Comparison of ENCODE assay signal across 1 cellular context in the genomic region with DNA sequence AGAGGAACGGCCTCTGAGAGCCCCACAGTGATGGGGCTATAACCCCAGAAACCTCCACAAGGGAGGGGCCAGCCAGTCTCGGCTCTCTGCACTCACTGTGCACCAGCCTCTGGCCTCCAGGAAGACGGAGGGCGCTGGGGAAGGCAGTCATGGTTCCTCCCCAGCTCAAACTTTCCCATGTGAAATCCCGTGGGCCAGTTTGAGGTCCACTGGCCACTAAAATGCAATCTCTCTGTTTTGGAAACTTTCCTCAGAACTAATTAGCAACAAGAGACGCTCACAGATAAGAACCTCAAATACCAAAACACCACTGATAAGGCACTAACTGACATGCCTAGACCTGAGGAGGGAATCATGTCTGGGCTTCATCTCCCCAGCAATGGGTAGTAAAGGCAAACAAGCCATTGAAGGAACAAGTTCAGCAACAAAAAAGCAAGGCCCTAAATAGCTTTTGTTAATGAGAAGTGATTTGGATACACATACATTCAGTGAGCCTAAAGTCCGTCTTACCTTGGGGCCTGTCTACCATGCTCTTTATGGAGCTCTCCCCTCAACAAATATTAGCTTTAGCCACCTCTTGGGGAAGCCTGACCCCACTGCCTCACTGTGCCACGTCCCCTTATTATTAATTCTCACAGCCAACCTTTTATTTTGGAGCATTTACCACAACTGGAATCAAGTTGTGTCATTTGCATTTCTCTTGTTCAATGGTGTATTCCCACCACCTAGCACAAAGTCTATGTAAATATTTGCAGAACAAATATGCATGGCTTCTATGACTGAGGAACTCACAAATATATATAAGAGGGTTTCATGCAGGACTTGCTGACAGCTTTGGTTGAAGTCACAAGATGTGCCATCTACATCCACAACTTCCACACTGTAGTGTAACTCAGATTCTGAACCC.
TF ChIP-seq lines count a peak whose summit lies in the region.

No MANE protein-coding gene starts in this region.

TF ChIP-seq in HEK293, 187 proteins besides CTCF, POLR2A, EP300 and RAD21 (continued from another document):
- TF ChIP-seq, protein P1, sequence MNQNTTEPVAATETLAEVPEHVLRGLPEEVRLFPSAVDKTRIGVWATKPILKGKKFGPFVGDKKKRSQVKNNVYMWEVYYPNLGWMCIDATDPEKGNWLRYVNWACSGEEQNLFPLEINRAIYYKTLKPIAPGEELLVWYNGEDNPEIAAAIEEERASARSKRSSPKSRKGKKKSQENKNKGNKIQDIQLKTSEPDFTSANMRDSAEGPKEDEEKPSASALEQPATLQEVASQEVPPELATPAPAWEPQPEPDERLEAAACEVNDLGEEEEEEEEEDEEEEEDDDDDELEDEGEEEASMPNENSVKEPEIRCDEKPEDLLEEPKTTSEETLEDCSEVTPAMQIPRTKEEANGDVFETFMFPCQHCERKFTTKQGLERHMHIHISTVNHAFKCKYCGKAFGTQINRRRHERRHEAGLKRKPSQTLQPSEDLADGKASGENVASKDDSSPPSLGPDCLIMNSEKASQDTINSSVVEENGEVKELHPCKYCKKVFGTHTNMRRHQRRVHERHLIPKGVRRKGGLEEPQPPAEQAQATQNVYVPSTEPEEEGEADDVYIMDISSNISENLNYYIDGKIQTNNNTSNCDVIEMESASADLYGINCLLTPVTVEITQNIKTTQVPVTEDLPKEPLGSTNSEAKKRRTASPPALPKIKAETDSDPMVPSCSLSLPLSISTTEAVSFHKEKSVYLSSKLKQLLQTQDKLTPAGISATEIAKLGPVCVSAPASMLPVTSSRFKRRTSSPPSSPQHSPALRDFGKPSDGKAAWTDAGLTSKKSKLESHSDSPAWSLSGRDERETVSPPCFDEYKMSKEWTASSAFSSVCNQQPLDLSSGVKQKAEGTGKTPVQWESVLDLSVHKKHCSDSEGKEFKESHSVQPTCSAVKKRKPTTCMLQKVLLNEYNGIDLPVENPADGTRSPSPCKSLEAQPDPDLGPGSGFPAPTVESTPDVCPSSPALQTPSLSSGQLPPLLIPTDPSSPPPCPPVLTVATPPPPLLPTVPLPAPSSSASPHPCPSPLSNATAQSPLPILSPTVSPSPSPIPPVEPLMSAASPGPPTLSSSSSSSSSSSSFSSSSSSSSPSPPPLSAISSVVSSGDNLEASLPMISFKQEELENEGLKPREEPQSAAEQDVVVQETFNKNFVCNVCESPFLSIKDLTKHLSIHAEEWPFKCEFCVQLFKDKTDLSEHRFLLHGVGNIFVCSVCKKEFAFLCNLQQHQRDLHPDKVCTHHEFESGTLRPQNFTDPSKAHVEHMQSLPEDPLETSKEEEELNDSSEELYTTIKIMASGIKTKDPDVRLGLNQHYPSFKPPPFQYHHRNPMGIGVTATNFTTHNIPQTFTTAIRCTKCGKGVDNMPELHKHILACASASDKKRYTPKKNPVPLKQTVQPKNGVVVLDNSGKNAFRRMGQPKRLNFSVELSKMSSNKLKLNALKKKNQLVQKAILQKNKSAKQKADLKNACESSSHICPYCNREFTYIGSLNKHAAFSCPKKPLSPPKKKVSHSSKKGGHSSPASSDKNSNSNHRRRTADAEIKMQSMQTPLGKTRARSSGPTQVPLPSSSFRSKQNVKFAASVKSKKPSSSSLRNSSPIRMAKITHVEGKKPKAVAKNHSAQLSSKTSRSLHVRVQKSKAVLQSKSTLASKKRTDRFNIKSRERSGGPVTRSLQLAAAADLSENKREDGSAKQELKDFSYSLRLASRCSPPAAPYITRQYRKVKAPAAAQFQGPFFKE (tag by site-specific recombination; IDR thresholded peaks at IDR 0.05; ENCODE audit: borderline replicate concordance): no peak
- TF ChIP-seq IKZF3 (tag by site-specific recombination; IDR thresholded peaks at IDR 0.05) (no peak), ZNF629 (tag by site-specific recombination; IDR thresholded peaks at IDR 0.05) (no peak), PRDM6 (tag by site-specific recombination; IDR thresholded peaks at IDR 0.05) (no peak), ZFP41 (tag by site-specific recombination; IDR thresholded peaks at IDR 0.05; ENCODE audit: borderline replicate concordance) (no peak), ZNF621 (tag by site-specific recombination; IDR thresholded peaks at IDR 0.05) (no peak), KLF8 (tag by site-specific recombination; IDR thresholded peaks at IDR 0.05) (no peak), HOXC10 (CRISPR knock-in tag; IDR thresholded peaks at IDR 0.05) (no peak), ZNF416 (tag by site-specific recombination; IDR thresholded peaks at IDR 0.05) (no peak), RBAK (tag by site-specific recombination; IDR thresholded peaks at IDR 0.05) (no peak), SETDB1 (IDR thresholded peaks at IDR 0.05; ENCODE audit: insufficient read length, low read length) (no peak), OVOL3 (tag by site-specific recombination; IDR thresholded peaks at IDR 0.05) (no peak)
- TF ChIP-seq, protein P2, sequence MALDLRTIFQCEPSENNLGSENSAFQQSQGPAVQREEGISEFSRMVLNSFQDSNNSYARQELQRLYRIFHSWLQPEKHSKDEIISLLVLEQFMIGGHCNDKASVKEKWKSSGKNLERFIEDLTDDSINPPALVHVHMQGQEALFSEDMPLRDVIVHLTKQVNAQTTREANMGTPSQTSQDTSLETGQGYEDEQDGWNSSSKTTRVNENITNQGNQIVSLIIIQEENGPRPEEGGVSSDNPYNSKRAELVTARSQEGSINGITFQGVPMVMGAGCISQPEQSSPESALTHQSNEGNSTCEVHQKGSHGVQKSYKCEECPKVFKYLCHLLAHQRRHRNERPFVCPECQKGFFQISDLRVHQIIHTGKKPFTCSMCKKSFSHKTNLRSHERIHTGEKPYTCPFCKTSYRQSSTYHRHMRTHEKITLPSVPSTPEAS (tag by site-specific recombination; IDR thresholded peaks at IDR 0.05): no peak
